20 cellular contexts compared by ENCODE assay signal in genomic region chr12:19700969-19701368, GRCh38.
DNase-seq lines count a peak whose midpoint lies in the region; ATAC-seq, FAIRE-seq and TF ChIP-seq lines count a peak whose summit lies in the region.
"Had no signal": no experiment of that assay in that cellular context is flagged by ENCODE, and none has a peak within 500 bp of the region (broad histone marks: within the 10 kb centered on the region; RNA-seq: fewer than 3 reads in every experiment).

No MANE protein-coding gene starts in this region.

- peaks cover 9% of the 10 kb centered on the region for H3K36me3 Mint-ChIP-seq in chondrocyte (ENCODE audit: low read depth)
- no peaks in the 10 kb centered on the region for H3K36me3 Mint-ChIP-seq in stimulated activated effector memory CD8-positive, alpha-beta T cell treated with anti-CD3 and anti-CD28 coated beads, Interleukin-12 subunit alpha, Interleukin-12 subunit beta, amount 100 ng/mL, for 72 hours

- no TSS peak for BruUV-seq in HepG2 (replicated peaks; lab: Mats Ljungman, UMichigan)

- H3K9me3 Mint-ChIP-seq in chondrocyte (ENCODE audit: low read depth) = peaks cover 31% of the 10 kb centered on the region
- H3K9me3 Mint-ChIP-seq in stimulated activated effector memory CD8-positive, alpha-beta T cell treated with anti-CD3 and anti-CD28 coated beads, Interleukin-12 subunit alpha, Interleukin-12 subunit beta, amount 100 ng/mL, for 72 hours = peaks cover 10% of the 10 kb centered on the region

- H4K91ac ChIP-seq in trophoblast cell (ENCODE audit: low read depth, low read length) = no peak overlapping the region

- TF ChIP-seq CTCF in chondrocyte (IDR thresholded peaks at IDR 0.05) (no peak), HepG2 (CRISPR knock-in tag; IDR thresholded peaks at IDR 0.05) (no peak)

- no peaks in the 10 kb centered on the region for H3K79me1 ChIP-seq in trophoblast cell (ENCODE audit: low read length)

- DNase-seq in chondrocyte (ENCODE audit: low spot score) (peak; percentile 65), HepG2 (ENCODE audit: low spot score) (no peak), trophoblast cell (no peak), aorta (no peak), GM19240 (ENCODE audit: insufficient read length, low spot score) (no peak)
- no peak for DNase-seq in activated CD4-positive, alpha-beta T cell treated with anti-CD3 and anti-CD28 coated beads, Interleukin-2, amount 50 U/mL, for 48 hours
- DNase-seq in stimulated activated effector memory CD8-positive, alpha-beta T cell treated with anti-CD3 and anti-CD28 coated beads, Interleukin-12 subunit alpha, Interleukin-12 subunit beta, amount 100 ng/mL, for 72 hours (ENCODE audit: low spot score in 2 of 2) = no peak
- DNase-seq: C1 segment of cervical spinal cord; Calu3; CD4-positive, alpha-beta memory T cell; COR-L47; DMS53; DMS79 treated with DMSO at 0.1 percent for 48 hours; GF-D8; GOT3; HFFc6 had no signal

- no peak overlapping the region for H3K4me2 ChIP-seq in HepG2 (ENCODE audit: low read depth, low read length)
- no peak overlapping the region for H3K4me2 ChIP-seq in trophoblast cell (ENCODE audit: low read length)

- no peak for TF ChIP-seq POLR2A in HepG2 (IDR thresholded peaks at IDR 0.05; ENCODE audit: insufficient read depth in 1 of 2, low read depth in 2 of 2, low read length in 2 of 2)

- no peaks in the 10 kb centered on the region for H3K27me3 Mint-ChIP-seq in chondrocyte (ENCODE audit: low read depth)

- H3K36me3 ChIP-seq in HepG2 (replicated peaks in 1 of 2; ENCODE audit: control insufficient read depth in 1 of 2, insufficient read depth in 2 of 2, low read length in 2 of 2) (no peaks in the 10 kb centered on the region), trophoblast cell (ENCODE audit: control insufficient read depth in 1 of 2, insufficient read depth in 2 of 2, low read length in 2 of 2) (no peaks in the 10 kb centered on the region), aorta (ENCODE audit: control insufficient read depth in 1 of 2, insufficient read depth in 2 of 2, low read length in 1 of 2) (no peaks in the 10 kb centered on the region)
- H3K36me3 ChIP-seq: HAP-1 had no signal

- TF ChIP-seq RAD21 in HepG2 (CRISPR knock-in tag; IDR thresholded peaks at IDR 0.05) = no peak

- ATAC-seq in HepG2 (no peak), aorta (ENCODE audit: low FRiP score) (peak; percentile 33)
- ATAC-seq in stimulated activated effector memory CD8-positive, alpha-beta T cell treated with anti-CD3 and anti-CD28 coated beads, Interleukin-12 subunit alpha, Interleukin-12 subunit beta, amount 100 ng/mL, for 72 hours = no peak

- no peak overlapping the region for H3K27ac Mint-ChIP-seq in chondrocyte (ENCODE audit: unreplicated experiment)
- no peak overlapping the region for H3K27ac Mint-ChIP-seq in stimulated activated effector memory CD8-positive, alpha-beta T cell treated with anti-CD3 and anti-CD28 coated beads, Interleukin-12 subunit alpha, Interleukin-12 subunit beta, amount 100 ng/mL, for 72 hours
- H3K27ac Mint-ChIP-seq: CD4-positive, alpha-beta memory T cell; HFFc6 had no signal

- no peaks in the 10 kb centered on the region for H4K20me1 ChIP-seq in HepG2 (ENCODE audit: insufficient read depth, low read length)

- no peak overlapping the region for H3K4ac ChIP-seq in trophoblast cell (ENCODE audit: low read depth, low read length)

- no peak overlapping the region for H4K12ac ChIP-seq in trophoblast cell (ENCODE audit: low read depth, low read length)

- H3K4me1 Mint-ChIP-seq in chondrocyte (ENCODE audit: low read depth) = peaks cover under 1% of the 10 kb centered on the region
- no peaks in the 10 kb centered on the region for H3K4me1 Mint-ChIP-seq in stimulated activated effector memory CD8-positive, alpha-beta T cell treated with anti-CD3 and anti-CD28 coated beads, Interleukin-12 subunit alpha, Interleukin-12 subunit beta, amount 100 ng/mL, for 72 hours

- H2AK5ac ChIP-seq in trophoblast cell (ENCODE audit: low read length) = no peak overlapping the region

- no peak overlapping the region for H3K14ac ChIP-seq in trophoblast cell (ENCODE audit: low read length)

- H3K9me3 ChIP-seq in HepG2 (ENCODE audit: low read length) (no peaks in the 10 kb centered on the region), trophoblast cell (ENCODE audit: insufficient read depth, low read depth, low read length) (peaks cover 5% of the 10 kb centered on the region), aorta (ENCODE audit: control insufficient read depth, low read length) (no peaks in the 10 kb centered on the region)
- H3K9me3 ChIP-seq: HAP-1 had no signal

- H2AFZ ChIP-seq in HepG2 (ENCODE audit: low read length) = no peak overlapping the region
- H2AFZ ChIP-seq in trophoblast cell (ENCODE audit: insufficient read depth, low read length, poor library complexity) = no peak overlapping the region

- no peak overlapping the region for H4K8ac ChIP-seq in trophoblast cell (ENCODE audit: low read depth, low read length)

- H3K27me3 ChIP-seq in HepG2 (ENCODE audit: control insufficient read depth in 1 of 2, insufficient read depth in 2 of 2, low read length in 2 of 2) (no peaks in the 10 kb centered on the region), trophoblast cell (ENCODE audit: insufficient read depth, low read length) (no peaks in the 10 kb centered on the region), aorta (ENCODE audit: control insufficient read depth in 1 of 2, insufficient read depth in 2 of 2, low read length in 1 of 2) (no peaks in the 10 kb centered on the region)

- no peak overlapping the region for H3K4me3 Mint-ChIP-seq in chondrocyte (ENCODE audit: unreplicated experiment)
- H3K4me3 Mint-ChIP-seq in stimulated activated effector memory CD8-positive, alpha-beta T cell treated with anti-CD3 and anti-CD28 coated beads, Interleukin-12 subunit alpha, Interleukin-12 subunit beta, amount 100 ng/mL, for 72 hours = no peak overlapping the region
- H3K4me3 Mint-ChIP-seq: CD4-positive, alpha-beta memory T cell; HFFc6 had no signal

- no peaks in the 10 kb centered on the region for H3K79me2 ChIP-seq in HepG2 (ENCODE audit: insufficient read depth, low read length)
- H3K79me2 ChIP-seq in trophoblast cell (ENCODE audit: control insufficient read depth, insufficient read depth, low read length, poor library complexity) = no peaks in the 10 kb centered on the region

- no peak overlapping the region for H3K4me3 ChIP-seq in HepG2 (replicated peaks in 1 of 3; ENCODE audit: insufficient read depth in 1 of 3, low read depth in 2 of 3, low read length in 3 of 3)
- peak overlapping the region; percentile 25 for H3K4me3 ChIP-seq in trophoblast cell (ENCODE audit: low read depth, low read length)
- no peak overlapping the region for H3K4me3 ChIP-seq in aorta (ENCODE audit: low read length in 2 of 2)
- H3K4me3 ChIP-seq: HAP-1 had no signal

- H3K4me1 ChIP-seq in HepG2 (ENCODE audit: insufficient read depth, low read length) (no peaks in the 10 kb centered on the region), trophoblast cell (ENCODE audit: control insufficient read depth in 1 of 2, insufficient read depth in 2 of 2, low read length in 2 of 2) (no peaks in the 10 kb centered on the region), aorta (ENCODE audit: control insufficient read depth in 1 of 2, insufficient read depth in 2 of 2, low read length in 2 of 2) (no peaks in the 10 kb centered on the region)
- H3K4me1 ChIP-seq: HAP-1 had no signal

- POLR2A ChIA-PET in HepG2 (lab: Yijun Ruan, JAX) = no interaction called here

- H3K27ac ChIP-seq in HepG2 (ENCODE audit: extremely low read length, insufficient read depth, low read length) = no peak overlapping the region
- H3K27ac ChIP-seq in trophoblast cell (ENCODE audit: low read depth, low read length) = no peak overlapping the region
- no peak overlapping the region for H3K27ac ChIP-seq in aorta (ENCODE audit: low read depth in 1 of 2, low read length in 2 of 2)

- H3K9ac ChIP-seq in HepG2 (ENCODE audit: insufficient read depth, low read depth, low read length) (no peak overlapping the region), trophoblast cell (ENCODE audit: low read length) (no peak overlapping the region)

- no peak for FAIRE-seq in HepG2 (lab: Jason Lieb, UNC)
- FAIRE-seq: GM12891, GM18507, H54 had no signal

- H2BK5ac ChIP-seq in trophoblast cell (ENCODE audit: low read depth, low read length, poor library complexity) = no peak overlapping the region

- TF ChIP-seq EP300 in HepG2 (IDR thresholded peaks at IDR 0.05; ENCODE audit: low read depth in 2 of 2, low read length in 2 of 2) (no peak), HepG2 (CRISPR knock-in tag; IDR thresholded peaks at IDR 0.05; ENCODE audit: borderline replicate concordance) (no peak)

- H3K23ac ChIP-seq in trophoblast cell (ENCODE audit: low read length) = no peak overlapping the region

- H2BK12ac ChIP-seq in trophoblast cell (ENCODE audit: low read length) = no peak overlapping the region

- CTCF ChIA-PET in HepG2 (lab: Yijun Ruan, JAX; ENCODE audit: low intra/inter-chr PET ratio, low total read pairs) = no interaction called here

- no peak overlapping the region for H3K18ac ChIP-seq in trophoblast cell (ENCODE audit: low read length)

- in situ Hi-C loops in HepG2 (cut with HindIII; ENCODE audit: extremely low pct_ligation_motif_present, low pct_unique_long_range_greater_than_20kb) = no loop called here

- intact Hi-C loops in HepG2 (cut with micrococcal nuclease; ENCODE audit: unreplicated experiment) = no loop called here
- intact Hi-C loops in aorta (cut with DNase I) = no loop called here

- WGBS in HepG2 (ENCODE audit: low lambda C conversion rate) = 6% methylated on average over 3 of the region's 4 CpGs
- no CpG with 5 or more reads among the region's 4 CpGs for WGBS in trophoblast cell (ENCODE audit: extremely low coverage, insufficient coverage, insufficient read length)
- 96% methylated on average over 4 of the region's 4 CpGs for WGBS in aorta, 2 donors

- H2BK120ac ChIP-seq in trophoblast cell (ENCODE audit: insufficient read depth, low read length, poor library complexity) = no peak overlapping the region

TF ChIP-seq in HepG2, 621 proteins besides CTCF, POLR2A, EP300 and RAD21:
- 0 out of 2 replicates have a peak, but pooled peaks have one; percentile 1 for TF ChIP-seq GABPA (IDR thresholded peaks at IDR 0.05; ENCODE audit: low read depth, low read length)
- no peak for TF ChIP-seq GABPA (CRISPR knock-in tag; IDR thresholded peaks at IDR 0.05; ENCODE audit: low read depth)
- TF ChIP-seq SETDB1 (CRISPR knock-in tag; IDR thresholded peaks at IDR 0.05; ENCODE audit: borderline replicate concordance) = no peak
TF ChIP-seq in HepG2: peak in this region for 1.
